In genomic region chr21:38807481-38807880, GRCh38 we compare ENCODE assay signal across 8 cellular contexts. TPM values are rescaled to one million over a fixed set of nuclear protein-coding genes. Genes with fewer than 3 reads are reported as not detected.
DNase-seq lines count a peak whose midpoint lies in the region; ATAC-seq, FAIRE-seq and TF ChIP-seq lines count a peak whose summit lies in the region.

No MANE protein-coding gene starts in this region.

- no peak for TF ChIP-seq CTCF in astrocyte (IDR thresholded peaks at IDR 0.05; ENCODE audit: insufficient read depth, low read depth, low read length)
- no peak for TF ChIP-seq CTCF in right lobe of liver (IDR thresholded peaks at IDR 0.05)

- H3K36me3 ChIP-seq in astrocyte (ENCODE audit: insufficient read depth, low read length) = peaks cover 5% of the 10 kb centered on the region
- peaks cover 0 to 29% (median 15%) of the 10 kb centered on the region in 4 donors for H3K36me3 ChIP-seq in right lobe of liver
- H3K36me3 ChIP-seq in urinary bladder (ENCODE audit: insufficient read depth) = peaks cover 3% of the 10 kb centered on the region

- peak overlapping the region; percentile 94 for H3K9ac ChIP-seq in astrocyte (ENCODE audit: low read length)

- H2AFZ ChIP-seq in astrocyte (ENCODE audit: low read depth, low read length) = no peak overlapping the region

- peaks cover 45% of the 10 kb centered on the region for H3K4me1 ChIP-seq in astrocyte (ENCODE audit: insufficient read depth, low read length)
- peaks cover 0 to 47% (median 12%) of the 10 kb centered on the region in 4 donors for H3K4me1 ChIP-seq in right lobe of liver
- H3K4me1 ChIP-seq in urinary bladder (ENCODE audit: insufficient read depth) = no peaks in the 10 kb centered on the region

- H3K27ac Mint-ChIP-seq in activated naive CD4-positive, alpha-beta T cell treated with anti-CD3 and anti-CD28 coated beads, Interleukin-2, amount 50 U/mL, for 24 hours = no peak overlapping the region
- no peak overlapping the region for H3K27ac Mint-ChIP-seq in astrocyte (ENCODE audit: unreplicated experiment)

- no peak for FAIRE-seq in astrocyte (lab: Jason Lieb, UNC)

- H3K9me3 ChIP-seq in astrocyte (ENCODE audit: insufficient read depth, low read depth, low read length) (no peaks in the 10 kb centered on the region), right lobe of liver (no peaks in the 10 kb centered on the region)

- no peaks in the 10 kb centered on the region for H3K27me3 Mint-ChIP-seq in activated naive CD4-positive, alpha-beta T cell treated with anti-CD3 and anti-CD28 coated beads, Interleukin-2, amount 50 U/mL, for 24 hours
- H3K27me3 Mint-ChIP-seq in astrocyte (ENCODE audit: low read depth, unreplicated experiment) = no peaks in the 10 kb centered on the region

- H3K36me3 Mint-ChIP-seq in activated naive CD4-positive, alpha-beta T cell treated with anti-CD3 and anti-CD28 coated beads, Interleukin-2, amount 50 U/mL, for 24 hours = peaks cover 8% of the 10 kb centered on the region
- peaks cover 11% of the 10 kb centered on the region for H3K36me3 Mint-ChIP-seq in astrocyte (ENCODE audit: low read depth, unreplicated experiment)

- H3K27ac ChIP-seq in astrocyte (ENCODE audit: low read depth, low read length) (peak overlapping the region; percentile 76), right lobe of liver (peak overlapping the region; percentile 96 to 99 (median 99)), urinary bladder (ENCODE audit: low read depth) (peak overlapping the region; percentile 98)

- H3K27me3 ChIP-seq in astrocyte (ENCODE audit: insufficient read depth, low read length) = no peaks in the 10 kb centered on the region
- H3K27me3 ChIP-seq in right lobe of liver = no peaks in the 10 kb centered on the region

- 11% methylated on average over 1 of the region's 1 CpG for WGBS in right lobe of liver (ENCODE audit: insufficient coverage, low coverage, low lambda C conversion rate, missing lambda C conversion rate)
- WGBS in urinary bladder = 10% methylated on average over 1 of the region's 1 CpG

- no peak for DNase-seq in activated naive CD4-positive, alpha-beta T cell treated with anti-CD3 and anti-CD28 coated beads, Interleukin-2, amount 50 U/mL, for 16 hours
- DNase-seq in astrocyte (ENCODE audit: low read depth) = no peak
- DNase-seq in right lobe of liver = no peak
- no peak for DNase-seq in OCI-M2 (lab: John Stamatoyannopoulos, UW; ENCODE audit: unreplicated experiment)
- DNase-seq in NK-92 treated with Interleukin-12 subunit alpha and Interleukin-12 subunit beta, amount 100 ng/mL, for 24 hours (lab: John Stamatoyannopoulos, UW) = no peak

- H4K20me1 ChIP-seq in astrocyte (ENCODE audit: insufficient read depth, low read length) = peaks cover 35% of the 10 kb centered on the region

- H3K9me3 Mint-ChIP-seq in activated naive CD4-positive, alpha-beta T cell treated with anti-CD3 and anti-CD28 coated beads, Interleukin-2, amount 50 U/mL, for 24 hours = no peaks in the 10 kb centered on the region
- H3K9me3 Mint-ChIP-seq in astrocyte (ENCODE audit: unreplicated experiment) = no peaks in the 10 kb centered on the region

- H3K4me2 ChIP-seq in astrocyte (ENCODE audit: low read length) = peak overlapping the region; percentile 95

- intact Hi-C loops in right lobe of liver (cut with DNase I) = no loop called here

- TF ChIP-seq POLR2A in right lobe of liver (IDR thresholded peaks at IDR 0.05) = no peak

- peaks cover 43% of the 10 kb centered on the region for H3K4me1 Mint-ChIP-seq in activated naive CD4-positive, alpha-beta T cell treated with anti-CD3 and anti-CD28 coated beads, Interleukin-2, amount 50 U/mL, for 24 hours
- peaks cover 36% of the 10 kb centered on the region for H3K4me1 Mint-ChIP-seq in astrocyte (ENCODE audit: low read depth, unreplicated experiment)

- H3K4me3 ChIP-seq in astrocyte (ENCODE audit: insufficient read depth, low read depth, low read length) = peak overlapping the region; percentile 86
- peak overlapping the region; percentile 65 to 79 (median 70) for H3K4me3 ChIP-seq in right lobe of liver
- peak overlapping the region; percentile 100 for H3K4me3 ChIP-seq in urinary bladder (ENCODE audit: low read depth, low read length)

- H3K4me3 Mint-ChIP-seq in activated naive CD4-positive, alpha-beta T cell treated with anti-CD3 and anti-CD28 coated beads, Interleukin-2, amount 50 U/mL, for 24 hours = peak overlapping the region; percentile 97
- H3K4me3 Mint-ChIP-seq in astrocyte (ENCODE audit: unreplicated experiment) = peak overlapping the region; percentile 98

- peaks cover 55% of the 10 kb centered on the region for H3K79me2 ChIP-seq in astrocyte (ENCODE audit: insufficient read depth, low read length)

- ATAC-seq in right lobe of liver (no peak), GM21381 (IDR thresholded peaks at IDR 0.05; ENCODE audit: unreplicated experiment) (no peak)

RNA-seq across cellular contexts. Expression of gene ETS2, which starts 1.8 kb away (rescaled TPM):
- total RNA-seq in astrocyte (37.0 and 40.3 TPM in 2 replicates), right lobe of liver (100 to 1,000 TPM in 4 of 6 experiments, 10 to 100 TPM in 2; 38.3 to 252 (median 129) TPM), urinary bladder (91.7 TPM)
- polyA plus RNA-seq in urinary bladder = 113 TPM
